In genomic region chr7:135169141-135169935, GRCh38 we compare ENCODE assay signal across 8 cellular contexts. TPM values are rescaled to one million over a fixed set of nuclear protein-coding genes. Genes with fewer than 3 reads are reported as not detected.
DNase-seq lines count a peak whose midpoint lies in the region; ATAC-seq and TF ChIP-seq lines count a peak whose summit lies in the region.

No MANE protein-coding gene starts in this region.

- H3K27ac ChIP-seq in WERI-Rb-1 (peak overlapping the region; percentile 94), duodenal mucosa (ENCODE audit: low read depth, low read length) (peak overlapping the region; percentile 91), muscle layer of duodenum (ENCODE audit: low read length) (peak overlapping the region; percentile 84), thyroid gland (peak overlapping the region; percentile 58 to 95 (median 92))

- H3K4me1 ChIP-seq in duodenal mucosa (ENCODE audit: control insufficient read depth in 1 of 2, insufficient read depth in 2 of 2, low read length in 2 of 2): peaks cover 12 to 43% of the 10 kb centered on the region in 2 donors
- H3K4me1 ChIP-seq in muscle layer of duodenum (ENCODE audit: control insufficient read depth in 1 of 2, insufficient read depth in 2 of 2, low read length in 2 of 2): peaks cover 0 to 43% of the 10 kb centered on the region in 2 donors
- peaks cover 20 to 44% of the 10 kb centered on the region in 2 donors for H3K4me1 ChIP-seq in thyroid gland

- peak; percentile 25 for DNase-seq in G401 (ENCODE audit: low spot score)
- peak in 70 of 76 experiments; percentile 3 to 77 (median 50) for DNase-seq in HUDEP-2 (lab: John Stamatoyannopoulos, UW; ENCODE audit: unreplicated experiment in 76 of 76)
- peak; percentile 74 for DNase-seq in WERI-Rb-1
- no peak for DNase-seq in thyroid gland
- DNase-seq in DMS79 (lab: John Stamatoyannopoulos, UW): no peak

- in situ Hi-C loops in G401 (cut with HindIII; ENCODE audit: low sequenced_read_pairs): no loop called here

- TF ChIP-seq CTCF in WERI-Rb-1 (IDR thresholded peaks at IDR 0.05; ENCODE audit: low read depth, low read length) (peak; percentile 84), thyroid gland (IDR thresholded peaks at IDR 0.05) (no peak)

- peaks cover 51% of the 10 kb centered on the region for H3K36me3 ChIP-seq in WERI-Rb-1
- H3K36me3 ChIP-seq in duodenal mucosa (ENCODE audit: control insufficient read depth in 1 of 2, insufficient read depth in 2 of 2, low read length in 2 of 2): peaks cover 23 to 44% of the 10 kb centered on the region in 2 donors
- H3K36me3 ChIP-seq in muscle layer of duodenum (ENCODE audit: control insufficient read depth in 1 of 2, insufficient read depth in 2 of 2, low read length in 2 of 2): peaks cover 16 to 33% of the 10 kb centered on the region in 2 donors
- peaks cover 20 to 27% of the 10 kb centered on the region in 2 donors for H3K36me3 ChIP-seq in thyroid gland

- WGBS in thyroid gland, 2 donors: 69 to 73% methylated on average over 10 to 11 of the region's 11 CpGs

- H3K27me3 ChIP-seq in WERI-Rb-1 (ENCODE audit: insufficient read depth, low read depth, severe bottlenecking): no peaks in the 10 kb centered on the region
- no peaks in the 10 kb centered on the region for H3K27me3 ChIP-seq in duodenal mucosa (ENCODE audit: control insufficient read depth in 1 of 2, insufficient read depth in 2 of 2, low read length in 2 of 2)
- H3K27me3 ChIP-seq in muscle layer of duodenum (ENCODE audit: low read depth, low read length): no peaks in the 10 kb centered on the region
- no peaks in the 10 kb centered on the region for H3K27me3 ChIP-seq in thyroid gland

- ATAC-seq in GM21367 (IDR thresholded peaks at IDR 0.05; ENCODE audit: unreplicated experiment): peak; percentile 37

- peak overlapping the region; percentile 84 to 94 for H3K9ac ChIP-seq in duodenal mucosa (ENCODE audit: low read depth in 1 of 2, low read length in 2 of 2)

- no peak for TF ChIP-seq POLR2A in thyroid gland (IDR thresholded peaks at IDR 0.05)

- intact Hi-C loops in thyroid gland (cut with DNase I): loop anchor here (10.0 kb wide), 1 partner anchor 515 kb away; no protein-coding TSS in a partner anchor

- H3K4me3 ChIP-seq in WERI-Rb-1 (ENCODE audit: low read depth, low read length) (peak overlapping the region; percentile 92), duodenal mucosa (ENCODE audit: low read depth in 1 of 2, low read length in 2 of 2) (peak overlapping the region; percentile 78 to 80), muscle layer of duodenum (ENCODE audit: low read depth in 1 of 2, low read length in 2 of 2) (peak overlapping the region; percentile 83 to 94), thyroid gland (replicated peaks in 1 of 3) (peak overlapping the region in 2 of 3 donors; percentile 76 to 87)

- H3K9me3 ChIP-seq in WERI-Rb-1 (ENCODE audit: severe bottlenecking): no peaks in the 10 kb centered on the region
- no peaks in the 10 kb centered on the region for H3K9me3 ChIP-seq in duodenal mucosa (ENCODE audit: control insufficient read depth in 1 of 2, low read length in 2 of 2)
- no peaks in the 10 kb centered on the region for H3K9me3 ChIP-seq in muscle layer of duodenum (ENCODE audit: control insufficient read depth in 1 of 2, low read length in 2 of 2)
- H3K9me3 ChIP-seq in thyroid gland: no peaks in the 10 kb centered on the region

RNA-seq across cellular contexts. Expression of gene CYREN, which starts 1.2 kb away (rescaled TPM):
- total RNA-seq in G401 (2014; rRNA removed; shearing (Covaris generic)): 65.5 and 72.8 TPM in 2 replicates
- 10 to 100 TPM; 40.3 to 54.4 (median 46.8) TPM for total RNA-seq in thyroid gland

RNA-seq across cellular contexts. Expression of gene TMEM140, which starts 21.5 kb away (rescaled TPM):
- total RNA-seq in G401 (2014; rRNA removed; shearing (Covaris generic)): not detected in 2 replicates
- total RNA-seq in thyroid gland: 10 to 100 TPM; 12.8 to 33.1 (median 14.3) TPM

RNA-seq across cellular contexts. Expression of gene WDR91, which starts 42.0 kb away (rescaled TPM):
- total RNA-seq in G401 (2014; rRNA removed; shearing (Covaris generic)): 9.9 and 16.9 TPM in 2 replicates
- 10 to 100 TPM in 1 of 4 donors, 1 to 10 TPM in 3; 8.4 to 34.4 (median 9.1) TPM for total RNA-seq in thyroid gland

Comparison
In these comparisons a context has a peak if more than half of its experiments do, and no peak if none do; other contexts are left out.
1. DNase-seq: peak in G401 (single experiment), HUDEP-2 (70 of 76) and WERI-Rb-1 (single experiment); none in thyroid gland (0 of 2) and DMS79 (single experiment).
2. RNA of gene TMEM140, which starts 21.5 kb away (total RNA-seq): 12.8 to 33.1 TPM in thyroid gland; not detected in G401; every median in the first group is over 10 times any median in the second.
3. Peak in every context shown above with its lines, with median percentiles within 50 percentile points of each other: H3K27ac ChIP-seq and H3K4me3 ChIP-seq.